1 cellular context compared by ENCODE assay signal in the genomic region with DNA sequence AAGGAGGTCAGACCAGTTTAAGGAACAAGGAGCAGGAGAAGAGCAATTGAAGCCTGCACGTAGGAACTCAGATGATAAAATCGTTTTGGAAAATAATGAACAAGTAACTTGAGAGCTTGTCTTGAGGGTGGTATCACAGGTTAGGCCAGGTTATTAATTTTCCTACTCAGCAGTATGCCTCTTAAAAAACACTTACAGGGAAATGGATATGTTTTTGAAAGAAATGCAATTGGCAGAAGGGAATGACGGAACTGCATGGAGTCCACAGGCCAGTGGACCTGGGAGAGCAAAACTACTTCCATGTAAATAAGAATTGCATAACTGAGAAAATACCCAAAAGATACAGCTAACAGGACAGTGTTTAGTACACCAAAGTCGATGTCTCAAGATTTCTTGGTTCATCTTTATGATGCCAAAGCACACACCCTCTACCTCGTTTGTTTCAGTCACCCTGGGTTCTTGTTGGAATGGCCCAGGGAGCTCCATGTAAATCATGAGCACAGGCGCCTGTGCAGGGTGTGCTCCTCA.
TF ChIP-seq lines count a peak whose summit lies in the region.

No MANE protein-coding gene starts in this region.

TF ChIP-seq in H1, 55 proteins besides CTCF, POLR2A, EP300 and RAD21:
- TF ChIP-seq CHD1 (IDR thresholded peaks at IDR 0.05; ENCODE audit: low read depth, low read length) = no peak
- no peak for TF ChIP-seq PHF8 (conservative IDR thresholded peaks at IDR 0.05; ENCODE audit: low read depth, low read length)
- no peak for TF ChIP-seq SUZ12 (IDR thresholded peaks at IDR 0.05; ENCODE audit: low read length)
- TF ChIP-seq NANOG (IDR thresholded peaks at IDR 0.05; ENCODE audit: insufficient read depth, low read depth, low read length, poor library complexity, severe bottlenecking) = no peak
- no peak for TF ChIP-seq SIRT6 (IDR thresholded peaks at IDR 0.05; ENCODE audit: low read length)
- TF ChIP-seq BRCA1 (IDR thresholded peaks at IDR 0.05; ENCODE audit: low read depth, low read length) = no peak
- TF ChIP-seq EGR1 (IDR thresholded peaks at IDR 0.05; ENCODE audit: borderline replicate concordance, low read depth, low read length) = no peak
- no peak for TF ChIP-seq SRF (IDR thresholded peaks at IDR 0.05; ENCODE audit: low read depth, low read length)
- no peak for TF ChIP-seq CREB1 (IDR thresholded peaks at IDR 0.05)
- no peak for TF ChIP-seq HDAC6 (IDR thresholded peaks at IDR 0.05; ENCODE audit: low read depth, low read length)
- TF ChIP-seq RNF2 (IDR thresholded peaks at IDR 0.05; ENCODE audit: borderline replicate concordance, low read depth, low read length, missing control alignments, poor library complexity, severe bottlenecking) = no peak
- no peak for TF ChIP-seq CBX8 (IDR thresholded peaks at IDR 0.05; ENCODE audit: borderline replicate concordance, low read depth, low read length)
- TF ChIP-seq RFX5 (IDR thresholded peaks at IDR 0.05; ENCODE audit: borderline replicate concordance, low read depth, low read length) = no peak
- no peak for TF ChIP-seq POU5F1 (IDR thresholded peaks at IDR 0.05; ENCODE audit: low read depth, low read length)
- TF ChIP-seq TEAD4 (IDR thresholded peaks at IDR 0.05; ENCODE audit: low read depth, low read length) = no peak
- no peak for TF ChIP-seq CTBP2 (IDR thresholded peaks at IDR 0.05; ENCODE audit: borderline replicate concordance, insufficient read depth, insufficient read length, low read length)
- TF ChIP-seq FOSL1 (IDR thresholded peaks at IDR 0.05; ENCODE audit: insufficient read depth, low read depth, low read length) = no peak
- no peak for TF ChIP-seq E2F6 (IDR thresholded peaks at IDR 0.05)
- TF ChIP-seq ATF2 (IDR thresholded peaks at IDR 0.05; ENCODE audit: low read length) = no peak
- TF ChIP-seq JUN (IDR thresholded peaks at IDR 0.05; ENCODE audit: low read depth, low read length) = no peak
